ENCODE assay signal across 1 cellular context in the genomic region with DNA sequence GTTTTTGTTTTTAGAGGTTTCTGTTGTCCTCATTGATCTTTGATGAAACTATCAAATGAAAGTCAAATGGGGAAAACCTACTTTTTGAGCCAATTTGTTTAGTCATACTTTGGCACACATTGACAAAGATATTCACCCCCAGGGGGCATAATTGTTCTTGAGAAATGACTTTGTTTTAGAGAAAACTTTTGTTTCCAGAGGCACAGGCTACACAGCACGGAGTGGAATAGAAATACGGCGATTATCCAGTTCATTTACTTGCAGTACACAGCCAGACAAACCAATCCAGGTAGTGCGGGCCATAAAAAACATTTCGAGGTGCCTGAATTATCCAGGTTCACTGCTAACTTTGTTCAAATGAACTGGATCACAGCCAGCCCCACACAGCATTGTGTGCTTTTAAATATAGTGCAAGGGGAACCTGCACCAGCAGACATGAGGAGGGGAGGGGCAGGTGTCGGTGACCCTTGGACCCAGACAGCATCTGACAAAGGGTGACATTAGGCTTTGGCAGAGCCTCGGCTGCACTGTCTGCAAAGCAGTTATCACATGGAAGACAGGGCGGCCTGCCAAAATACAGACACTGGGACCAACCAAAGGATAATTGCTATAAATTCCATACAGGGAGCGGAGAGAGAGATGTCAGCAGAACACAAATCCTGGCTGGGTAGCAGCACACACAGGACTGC.
TF ChIP-seq lines count a peak whose summit lies in the region.

No MANE protein-coding gene starts in this region.

TF ChIP-seq in HepG2, 621 proteins besides CTCF, POLR2A, EP300 and RAD21 (continued from another document):
- TF ChIP-seq, protein P1, sequence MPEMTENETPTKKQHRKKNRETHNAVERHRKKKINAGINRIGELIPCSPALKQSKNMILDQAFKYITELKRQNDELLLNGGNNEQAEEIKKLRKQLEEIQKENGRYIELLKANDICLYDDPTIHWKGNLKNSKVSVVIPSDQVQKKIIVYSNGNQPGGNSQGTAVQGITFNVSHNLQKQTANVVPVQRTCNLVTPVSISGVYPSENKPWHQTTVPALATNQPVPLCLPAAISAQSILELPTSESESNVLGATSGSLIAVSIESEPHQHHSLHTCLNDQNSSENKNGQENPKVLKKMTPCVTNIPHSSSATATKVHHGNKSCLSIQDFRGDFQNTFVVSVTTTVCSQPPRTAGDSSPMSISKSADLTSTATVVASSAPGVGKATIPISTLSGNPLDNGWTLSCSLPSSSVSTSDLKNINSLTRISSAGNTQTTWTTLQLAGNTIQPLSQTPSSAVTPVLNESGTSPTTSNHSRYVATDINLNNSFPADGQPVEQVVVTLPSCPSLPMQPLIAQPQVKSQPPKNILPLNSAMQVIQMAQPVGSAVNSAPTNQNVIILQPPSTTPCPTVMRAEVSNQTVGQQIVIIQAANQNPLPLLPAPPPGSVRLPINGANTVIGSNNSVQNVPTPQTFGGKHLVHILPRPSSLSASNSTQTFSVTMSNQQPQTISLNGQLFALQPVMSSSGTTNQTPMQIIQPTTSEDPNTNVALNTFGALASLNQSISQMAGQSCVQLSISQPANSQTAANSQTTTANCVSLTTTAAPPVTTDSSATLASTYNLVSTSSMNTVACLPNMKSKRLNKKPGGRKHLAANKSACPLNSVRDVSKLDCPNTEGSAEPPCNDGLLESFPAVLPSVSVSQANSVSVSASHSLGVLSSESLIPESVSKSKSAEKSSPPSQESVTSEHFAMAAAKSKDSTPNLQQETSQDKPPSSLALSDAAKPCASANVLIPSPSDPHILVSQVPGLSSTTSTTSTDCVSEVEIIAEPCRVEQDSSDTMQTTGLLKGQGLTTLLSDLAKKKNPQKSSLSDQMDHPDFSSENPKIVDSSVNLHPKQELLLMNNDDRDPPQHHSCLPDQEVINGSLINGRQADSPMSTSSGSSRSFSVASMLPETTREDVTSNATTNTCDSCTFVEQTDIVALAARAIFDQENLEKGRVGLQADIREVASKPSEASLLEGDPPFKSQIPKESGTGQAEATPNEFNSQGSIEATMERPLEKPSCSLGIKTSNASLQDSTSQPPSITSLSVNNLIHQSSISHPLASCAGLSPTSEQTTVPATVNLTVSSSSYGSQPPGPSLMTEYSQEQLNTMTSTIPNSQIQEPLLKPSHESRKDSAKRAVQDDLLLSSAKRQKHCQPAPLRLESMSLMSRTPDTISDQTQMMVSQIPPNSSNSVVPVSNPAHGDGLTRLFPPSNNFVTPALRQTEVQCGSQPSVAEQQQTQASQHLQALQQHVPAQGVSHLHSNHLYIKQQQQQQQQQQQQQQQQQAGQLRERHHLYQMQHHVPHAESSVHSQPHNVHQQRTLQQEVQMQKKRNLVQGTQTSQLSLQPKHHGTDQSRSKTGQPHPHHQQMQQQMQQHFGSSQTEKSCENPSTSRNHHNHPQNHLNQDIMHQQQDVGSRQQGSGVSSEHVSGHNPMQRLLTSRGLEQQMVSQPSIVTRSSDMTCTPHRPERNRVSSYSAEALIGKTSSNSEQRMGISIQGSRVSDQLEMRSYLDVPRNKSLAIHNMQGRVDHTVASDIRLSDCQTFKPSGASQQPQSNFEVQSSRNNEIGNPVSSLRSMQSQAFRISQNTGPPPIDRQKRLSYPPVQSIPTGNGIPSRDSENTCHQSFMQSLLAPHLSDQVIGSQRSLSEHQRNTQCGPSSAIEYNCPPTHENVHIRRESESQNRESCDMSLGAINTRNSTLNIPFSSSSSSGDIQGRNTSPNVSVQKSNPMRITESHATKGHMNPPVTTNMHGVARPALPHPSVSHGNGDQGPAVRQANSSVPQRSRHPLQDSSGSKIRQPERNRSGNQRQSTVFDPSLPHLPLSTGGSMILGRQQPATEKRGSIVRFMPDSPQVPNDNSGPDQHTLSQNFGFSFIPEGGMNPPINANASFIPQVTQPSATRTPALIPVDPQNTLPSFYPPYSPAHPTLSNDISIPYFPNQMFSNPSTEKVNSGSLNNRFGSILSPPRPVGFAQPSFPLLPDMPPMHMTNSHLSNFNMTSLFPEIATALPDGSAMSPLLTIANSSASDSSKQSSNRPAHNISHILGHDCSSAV (CRISPR knock-in tag; IDR thresholded peaks at IDR 0.05; ENCODE audit: borderline replicate concordance) = no peak
- no peak for TF ChIP-seq RBM22 (optimal IDR thresholded peaks at IDR 0.05; ENCODE audit: low read length)
- no peak for TF ChIP-seq RFXAP (CRISPR knock-in tag; IDR thresholded peaks at IDR 0.05; ENCODE audit: borderline replicate concordance)
- TF ChIP-seq YEATS2 (CRISPR knock-in tag; IDR thresholded peaks at IDR 0.05; ENCODE audit: borderline replicate concordance) = no peak
- no peak for TF ChIP-seq ZNF17 (CRISPR knock-in tag; IDR thresholded peaks at IDR 0.05)
- peak; percentile 41 for TF ChIP-seq SKI (IDR thresholded peaks at IDR 0.05; ENCODE audit: partially characterized antibody)
- no peak for TF ChIP-seq ZNF652 (CRISPR knock-in tag; IDR thresholded peaks at IDR 0.05; ENCODE audit: borderline replicate concordance, low read depth)
- no peak for TF ChIP-seq SNRNP70 (IDR thresholded peaks at IDR 0.05; ENCODE audit: low read depth, low read length)
- TF ChIP-seq REPIN1 (CRISPR knock-in tag; IDR thresholded peaks at IDR 0.05; ENCODE audit: borderline replicate concordance, low read depth) = 0 out of 2 replicates have a peak, but pooled peaks have one; percentile 62
- TF ChIP-seq TSC22D2 (CRISPR knock-in tag; IDR thresholded peaks at IDR 0.05; ENCODE audit: borderline replicate concordance) = no peak
- peak; percentile 51; the same call in 1 of the 2 replicates for TF ChIP-seq TBX2 (CRISPR knock-in tag; IDR thresholded peaks at IDR 0.05; ENCODE audit: borderline replicate concordance)
- TF ChIP-seq KAT7 (CRISPR knock-in tag; IDR thresholded peaks at IDR 0.05; ENCODE audit: borderline replicate concordance) = no peak
- TF ChIP-seq ZNF142 (CRISPR knock-in tag; IDR thresholded peaks at IDR 0.05) = no peak
- 0 out of 2 replicates have a peak, but pooled peaks have one; percentile 37 for TF ChIP-seq ZNF547 (CRISPR knock-in tag; IDR thresholded peaks at IDR 0.05)
- TF ChIP-seq, protein P2, sequence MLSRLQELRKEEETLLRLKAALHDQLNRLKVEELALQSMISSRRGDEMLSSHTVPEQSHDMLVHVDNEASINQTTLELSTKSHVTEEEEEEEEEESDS (CRISPR knock-in tag; IDR thresholded peaks at IDR 0.05; ENCODE audit: borderline replicate concordance) = 0 out of 2 replicates have a peak, but pooled peaks have one; percentile 70
- TF ChIP-seq HNF4G (IDR thresholded peaks at IDR 0.05; ENCODE audit: borderline replicate concordance, low read depth, low read length) = peak; percentile 89
- TF ChIP-seq HNF4G (CRISPR knock-in tag; IDR thresholded peaks at IDR 0.05; ENCODE audit: borderline replicate concordance, low read depth) = no peak
- TF ChIP-seq GZF1 (CRISPR knock-in tag; IDR thresholded peaks at IDR 0.05) = no peak
- TF ChIP-seq BHLHE40 (IDR thresholded peaks at IDR 0.05; ENCODE audit: low read length) = 0 out of 2 replicates have a peak, but pooled peaks have one; percentile 7
- TF ChIP-seq PHF21A (CRISPR knock-in tag; IDR thresholded peaks at IDR 0.05) = no peak; the same call in 1 of the 2 replicates
- no peak for TF ChIP-seq ZNF558 (CRISPR knock-in tag; IDR thresholded peaks at IDR 0.05; ENCODE audit: borderline replicate concordance)
- no peak for TF ChIP-seq ZSCAN30 (CRISPR knock-in tag; IDR thresholded peaks at IDR 0.05)
- TF ChIP-seq ZNF484 (CRISPR knock-in tag; IDR thresholded peaks at IDR 0.05; ENCODE audit: borderline replicate concordance, low read depth) = no peak
- TF ChIP-seq ZNF367 (CRISPR knock-in tag; IDR thresholded peaks at IDR 0.05; ENCODE audit: borderline replicate concordance) = no peak
- TF ChIP-seq ZMYM3 (CRISPR knock-in tag; IDR thresholded peaks at IDR 0.05) = no peak
- peak; percentile 42; the same call in 1 of the 2 replicates for TF ChIP-seq SALL1 (CRISPR knock-in tag; IDR thresholded peaks at IDR 0.05)
- TF ChIP-seq SNAI1 (CRISPR knock-in tag; IDR thresholded peaks at IDR 0.05; ENCODE audit: borderline replicate concordance) = no peak
- TF ChIP-seq ZSCAN9 (CRISPR knock-in tag; IDR thresholded peaks at IDR 0.05; ENCODE audit: borderline replicate concordance) = no peak
- no peak for TF ChIP-seq ZNF143 (CRISPR knock-in tag; IDR thresholded peaks at IDR 0.05)
- peak; percentile 22; the same call in 1 of the 2 replicates for TF ChIP-seq MYC (CRISPR knock-in tag; IDR thresholded peaks at IDR 0.05; ENCODE audit: borderline replicate concordance)
